Comparison of ENCODE assay signal across 9 cellular contexts in the genomic region with DNA sequence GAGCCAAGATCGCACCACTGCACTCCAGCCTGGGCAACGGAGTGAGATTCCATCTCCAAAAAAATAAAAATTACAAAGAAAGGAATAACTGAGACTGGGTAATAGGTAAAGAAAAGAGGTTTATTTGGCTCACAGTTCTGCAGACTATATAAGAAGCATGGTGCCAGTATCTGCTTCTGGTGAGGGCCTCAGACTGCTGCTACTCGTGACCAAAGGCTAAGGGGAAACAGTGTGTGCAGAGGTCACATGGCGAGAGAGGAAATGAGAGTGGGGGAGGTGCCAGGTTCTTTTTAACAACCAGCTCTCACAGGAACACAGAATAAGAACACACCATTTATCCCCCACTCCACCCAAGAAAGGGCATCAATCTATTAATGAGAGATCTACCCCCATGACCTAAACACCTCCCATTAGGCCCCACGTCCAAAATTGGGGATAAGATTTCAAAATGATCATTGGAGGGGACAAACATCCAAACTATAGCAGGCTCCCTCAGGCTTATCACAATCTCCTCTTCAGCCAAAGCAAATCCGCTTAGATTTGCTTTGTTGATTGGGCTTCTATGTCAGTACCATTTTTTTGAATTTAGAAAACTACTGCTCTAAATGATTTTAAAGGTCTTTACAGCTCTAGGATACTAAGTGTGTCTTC.
DNase-seq lines count a peak whose midpoint lies in the region; ATAC-seq and TF ChIP-seq lines count a peak whose summit lies in the region.
"Had no signal": no experiment of that assay in that cellular context is flagged by ENCODE, and none has a peak within 500 bp of the region (broad histone marks: within the 10 kb centered on the region; RNA-seq: fewer than 3 reads in every experiment).

No MANE protein-coding gene starts in this region.

- no peak for TF ChIP-seq CTCF in GM13976 (IDR thresholded peaks at IDR 0.05; ENCODE audit: borderline replicate concordance, control extremely low read depth, extremely low read depth, insufficient read depth, missing control alignments)

- H3K36me3 Mint-ChIP-seq in activated CD4-positive, alpha-beta T cell treated with anti-CD3 and anti-CD28 coated beads for 36 hours (ENCODE audit: low read depth): no peaks in the 10 kb centered on the region
- H3K36me3 Mint-ChIP-seq in activated naive CD8-positive, alpha-beta T cell treated with anti-CD3 and anti-CD28 coated beads for 36 hours: peaks cover 11% of the 10 kb centered on the region
- no peaks in the 10 kb centered on the region for H3K36me3 Mint-ChIP-seq in stimulated activated effector memory CD8-positive, alpha-beta T cell treated with anti-CD3 and anti-CD28 coated beads, Interleukin-12 subunit alpha, Interleukin-12 subunit beta, amount 100 ng/mL, for 72 hours

- no peaks in the 10 kb centered on the region for H3K9me3 Mint-ChIP-seq in activated CD4-positive, alpha-beta T cell treated with anti-CD3 and anti-CD28 coated beads for 36 hours (ENCODE audit: low read depth)
- H3K9me3 Mint-ChIP-seq in activated naive CD8-positive, alpha-beta T cell treated with anti-CD3 and anti-CD28 coated beads for 36 hours: peaks cover 7% of the 10 kb centered on the region
- no peaks in the 10 kb centered on the region for H3K9me3 Mint-ChIP-seq in stimulated activated effector memory CD8-positive, alpha-beta T cell treated with anti-CD3 and anti-CD28 coated beads, Interleukin-12 subunit alpha, Interleukin-12 subunit beta, amount 100 ng/mL, for 72 hours

- POLR2A ChIA-PET in activated CD4-positive, alpha-beta T cell treated with anti-CD3 and anti-CD28 coated beads for 36 hours (lab: Charles Lee): no interaction called here

- no peak overlapping the region for H3K27ac Mint-ChIP-seq in activated CD4-positive, alpha-beta T cell treated with anti-CD3 and anti-CD28 coated beads for 36 hours
- peak overlapping the region; percentile 39 for H3K27ac Mint-ChIP-seq in activated naive CD8-positive, alpha-beta T cell treated with anti-CD3 and anti-CD28 coated beads for 36 hours
- peak overlapping the region; percentile 65 for H3K27ac Mint-ChIP-seq in stimulated activated effector memory CD8-positive, alpha-beta T cell treated with anti-CD3 and anti-CD28 coated beads, Interleukin-12 subunit alpha, Interleukin-12 subunit beta, amount 100 ng/mL, for 72 hours

- no peak overlapping the region for H3K4me3 Mint-ChIP-seq in activated CD4-positive, alpha-beta T cell treated with anti-CD3 and anti-CD28 coated beads for 36 hours
- no peak overlapping the region for H3K4me3 Mint-ChIP-seq in activated naive CD8-positive, alpha-beta T cell treated with anti-CD3 and anti-CD28 coated beads for 36 hours
- no peak overlapping the region for H3K4me3 Mint-ChIP-seq in stimulated activated effector memory CD8-positive, alpha-beta T cell treated with anti-CD3 and anti-CD28 coated beads, Interleukin-12 subunit alpha, Interleukin-12 subunit beta, amount 100 ng/mL, for 72 hours

- peaks cover 25% of the 10 kb centered on the region for H3K4me1 Mint-ChIP-seq in activated CD4-positive, alpha-beta T cell treated with anti-CD3 and anti-CD28 coated beads for 36 hours
- H3K4me1 Mint-ChIP-seq in activated naive CD8-positive, alpha-beta T cell treated with anti-CD3 and anti-CD28 coated beads for 36 hours: peaks cover 27% of the 10 kb centered on the region
- peaks cover 25% of the 10 kb centered on the region for H3K4me1 Mint-ChIP-seq in stimulated activated effector memory CD8-positive, alpha-beta T cell treated with anti-CD3 and anti-CD28 coated beads, Interleukin-12 subunit alpha, Interleukin-12 subunit beta, amount 100 ng/mL, for 72 hours

- CTCF ChIA-PET in activated CD4-positive, alpha-beta T cell treated with anti-CD3 and anti-CD28 coated beads for 36 hours (lab: Charles Lee): interaction anchor here (0.8 kb wide), 1 partner anchor 13 kb away, joined by 3 read pairs; no protein-coding TSS in a partner anchor

- peak; percentile 27 for DNase-seq in activated CD4-positive, alpha-beta T cell treated with anti-CD3 and anti-CD28 coated beads for 36 hours
- no peak for DNase-seq in activated CD4-positive, alpha-beta T cell treated with anti-CD3 and anti-CD28 coated beads for 48 hours
- DNase-seq in NCI-H2029 (lab: John Stamatoyannopoulos, UW) (peak; percentile 62), SK-N-DZ (ENCODE audit: low spot score) (no peak), GM13976 (ENCODE audit: low spot score) (no peak)
- DNase-seq in activated naive CD8-positive, alpha-beta T cell treated with anti-CD3 and anti-CD28 coated beads for 36 hours: no peak
- no peak for DNase-seq in stimulated activated effector memory CD8-positive, alpha-beta T cell treated with anti-CD3 and anti-CD28 coated beads, Interleukin-12 subunit alpha, Interleukin-12 subunit beta, amount 100 ng/mL, for 72 hours (ENCODE audit: low spot score in 2 of 2)
- DNase-seq in stimulated activated naive CD4-positive, alpha-beta T cell treated with Interleukin-2 at 50 U/mL for 16 hours (lab: John Stamatoyannopoulos, UW): no peak
- DNase-seq: right cardiac atrium had no signal

- intact Hi-C loops in activated CD4-positive, alpha-beta T cell treated with anti-CD3 and anti-CD28 coated beads for 36 hours (cut with DNase I, micrococcal nuclease): no loop called here

- ATAC-seq in activated CD4-positive, alpha-beta T cell treated with anti-CD3 and anti-CD28 coated beads for 36 hours: peak; percentile 37
- peak; percentile 44 for ATAC-seq in stimulated activated effector memory CD8-positive, alpha-beta T cell treated with anti-CD3 and anti-CD28 coated beads, Interleukin-12 subunit alpha, Interleukin-12 subunit beta, amount 100 ng/mL, for 72 hours
- ATAC-seq: right cardiac atrium had no signal

- H3K27me3 Mint-ChIP-seq in activated CD4-positive, alpha-beta T cell treated with anti-CD3 and anti-CD28 coated beads for 36 hours: no peaks in the 10 kb centered on the region
- no peaks in the 10 kb centered on the region for H3K27me3 Mint-ChIP-seq in activated naive CD8-positive, alpha-beta T cell treated with anti-CD3 and anti-CD28 coated beads for 36 hours

- in situ Hi-C loops in GM13976 (cut with MboI; ENCODE audit: low sequenced_read_pairs, unreplicated experiment): no loop called here

Comparison
In these comparisons a context has a peak if more than half of its experiments do, and no peak if none do; other contexts are left out.
1. DNase-seq: peak in activated CD4-positive, alpha-beta T cell treated with anti-CD3 and anti-CD28 coated beads for 36 hours (single experiment) and NCI-H2029 (single experiment); none in activated CD4-positive, alpha-beta T cell treated with anti-CD3 and anti-CD28 coated beads for 48 hours (single experiment), activated naive CD8-positive, alpha-beta T cell treated with anti-CD3 and anti-CD28 coated beads for 36 hours (single experiment), stimulated activated effector memory CD8-positive, alpha-beta T cell treated with anti-CD3 and anti-CD28 coated beads, Interleukin-12 subunit alpha, Interleukin-12 subunit beta, amount 100 ng/mL, for 72 hours (0 of 2), stimulated activated naive CD4-positive, alpha-beta T cell treated with Interleukin-2 at 50 U/mL for 16 hours (single experiment), SK-N-DZ (single experiment) and GM13976 (single experiment).